Comparison of ENCODE assay signal across 8 cellular contexts in genomic region chr10:56360967-56361841, GRCh38. TPM values are rescaled to one million over a fixed set of nuclear protein-coding genes. Genes with fewer than 3 reads are reported as not detected.
A peak's percentile ranks its signal among the peaks of the same experiment; 100 is the strongest.
DNase-seq lines count a peak whose midpoint lies in the region; ATAC-seq, FAIRE-seq and TF ChIP-seq lines count a peak whose summit lies in the region.

Gene ZWINT (minus strand): TSS chr10:56361259. CDS start chr10:56361236, 23 bp downstream.

- intact Hi-C loops in activated CD4-positive, alpha-beta T cell treated with anti-CD3 and anti-CD28 coated beads for 36 hours (cut with DNase I, micrococcal nuclease): no loop called here

- peaks cover 24% of the 10 kb centered on the region for H3K4me1 Mint-ChIP-seq in activated CD4-positive, alpha-beta T cell treated with anti-CD3 and anti-CD28 coated beads for 36 hours

- peaks cover 41% of the 10 kb centered on the region for H3K36me3 Mint-ChIP-seq in activated CD4-positive, alpha-beta T cell treated with anti-CD3 and anti-CD28 coated beads for 36 hours (ENCODE audit: low read depth)

- no peaks in the 10 kb centered on the region for H3K27me3 ChIP-seq in BJ (ENCODE audit: control insufficient read depth, insufficient read depth, low read length)

- CTCF ChIA-PET in BJ (lab: Yijun Ruan, JAX): interaction anchor here (0.6 kb wide), 1 partner anchor 1704 kb away, joined by 3 read pairs; no protein-coding TSS in a partner anchor
- CTCF ChIA-PET in activated CD4-positive, alpha-beta T cell treated with anti-CD3 and anti-CD28 coated beads for 36 hours (lab: Charles Lee): interaction anchor here (0.6 to 1.3 kb wide), 3 partner anchors 11 to 160 kb away, joined by 3 to 4 read pairs (median 3); no protein-coding TSS in a partner anchor

- peak within 1 kb of the TSS; percentile 92 for H3K27ac Mint-ChIP-seq in activated CD4-positive, alpha-beta T cell treated with anti-CD3 and anti-CD28 coated beads for 36 hours

- H3K4me3 ChIP-seq in BJ (ENCODE audit: low read depth, low read length): peak within 1 kb of the TSS; percentile 59

- no peaks in the 10 kb centered on the region; the same call in none of the 2 replicates for H3K36me3 ChIP-seq in BJ (ENCODE audit: control insufficient read depth, insufficient read depth, low read length)

- POLR2A ChIA-PET in BJ (lab: Charles Lee): interaction anchor here (0.7 kb wide), 1 partner anchor 64 kb away, joined by 3 read pairs; no protein-coding TSS in a partner anchor
- POLR2A ChIA-PET in activated CD4-positive, alpha-beta T cell treated with anti-CD3 and anti-CD28 coated beads for 36 hours (lab: Charles Lee): interaction anchor here (0.7 kb wide), 1 partner anchor 32 kb away, joined by 3 read pairs; no protein-coding TSS in a partner anchor

- H3K27me3 Mint-ChIP-seq in activated CD4-positive, alpha-beta T cell treated with anti-CD3 and anti-CD28 coated beads for 36 hours: no peaks in the 10 kb centered on the region

- DNase-seq in BJ (ENCODE audit: low read depth) (peak; percentile 84), GM19240 (ENCODE audit: insufficient read length, low spot score) (peak; percentile 51), NCI-H524 (lab: John Stamatoyannopoulos, UW) (peak; percentile 63 to 86), kidney glomerular epithelial cell (lab: John Stamatoyannopoulos, UW) (peak; percentile 91)
- peak; percentile 97 for DNase-seq in activated CD4-positive, alpha-beta T cell treated with anti-CD3 and anti-CD28 coated beads for 36 hours
- DNase-seq in stimulated activated CD4-positive, alpha-beta T cell treated with anti-CD3 and anti-CD28 coated beads, Interleukin-1b, Interleukin-23, amount 100 ng/mL, for 1 hour (ENCODE audit: low read depth in 2 of 2): peak; percentile 79

- H3K9me3 Mint-ChIP-seq in activated CD4-positive, alpha-beta T cell treated with anti-CD3 and anti-CD28 coated beads for 36 hours (ENCODE audit: low read depth): no peaks in the 10 kb centered on the region

- peak; percentile 58 for FAIRE-seq in colon (lab: Jason Lieb, UNC)

- peak within 1 kb of the TSS; percentile 99 for H3K4me3 Mint-ChIP-seq in activated CD4-positive, alpha-beta T cell treated with anti-CD3 and anti-CD28 coated beads for 36 hours

- no peak for TF ChIP-seq CTCF in BJ (IDR thresholded peaks at IDR 0.05; ENCODE audit: insufficient read depth, low read depth, low read length)

- peak; percentile 99 for ATAC-seq in HG03457 (IDR thresholded peaks at IDR 0.05; ENCODE audit: unreplicated experiment)
- ATAC-seq in activated CD4-positive, alpha-beta T cell treated with anti-CD3 and anti-CD28 coated beads for 36 hours: peak; percentile 99

RNA-seq across cellular contexts. Expression of gene ZWINT, which starts in this region (rescaled TPM):
- polyA plus RNA-seq in BJ (2011; rRNA removed): 31.1 and 32.3 TPM in 2 replicates
- 6.1 and 9.6 TPM in 2 replicates for polyA minus RNA-seq in BJ (2011; rRNA and poly(A)+ RNA removed)
- total RNA-seq in activated CD4-positive, alpha-beta T cell treated with anti-CD3 and anti-CD28 coated beads for 36 hours: 10 to 100 TPM; 75.1 to 77.8 TPM

Comparison
In these comparisons a context has a peak if more than half of its experiments do, and no peak if none do; other contexts are left out.
1. Peak in every context shown above with its lines: DNase-seq, ATAC-seq and H3K4me3 ChIP-seq.